ENCODE assay signal across 1 cellular context in the genomic region with DNA sequence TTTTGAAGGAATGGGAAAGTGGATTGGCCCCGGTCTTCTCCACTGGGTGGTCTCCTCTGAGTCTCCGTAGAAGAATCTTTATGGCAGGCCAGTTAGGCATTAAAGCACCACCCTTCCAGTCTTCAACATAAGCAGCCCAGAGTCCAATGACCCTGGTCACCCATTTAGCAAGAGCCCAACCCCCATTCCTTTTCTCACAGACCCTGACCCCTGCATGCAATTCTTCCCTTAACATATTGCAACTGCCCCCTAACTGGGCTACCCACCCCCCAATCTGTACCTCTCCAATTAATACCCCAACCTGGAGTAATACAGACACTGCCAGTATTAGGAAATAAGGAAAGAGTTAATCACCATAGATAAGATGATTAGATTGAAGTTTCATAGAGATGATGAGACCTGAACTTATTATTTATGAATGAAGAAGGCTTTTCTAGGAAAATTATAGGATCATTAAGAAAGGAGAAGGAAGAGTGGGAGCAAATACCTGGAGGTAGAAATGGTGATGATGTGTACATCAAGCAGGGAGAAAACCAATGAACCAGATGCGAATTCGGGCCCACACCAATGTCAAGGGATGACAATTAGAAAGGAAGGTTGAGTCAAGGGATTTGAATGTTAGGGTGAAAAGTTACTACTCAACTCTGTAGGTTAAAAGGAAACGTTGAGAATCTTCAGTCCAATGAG.
A peak's percentile ranks its signal among the peaks of the same experiment; 100 is the strongest.
TF ChIP-seq lines count a peak whose summit lies in the region.

No MANE protein-coding gene starts in this region.

TF ChIP-seq in endothelial cell of umbilical vein, 7 proteins besides CTCF, POLR2A, EP300 and RAD21:
- TF ChIP-seq MYC (IDR thresholded peaks at IDR 0.05; ENCODE audit: low read depth, low read length) (no peak), EZH2 (IDR thresholded peaks at IDR 0.05; ENCODE audit: borderline replicate concordance, low read depth, low read length, severe bottlenecking) (no peak), GATA2 (IDR thresholded peaks at IDR 0.05; ENCODE audit: insufficient read depth, insufficient read length, low read depth, low read length) (no peak), JUN (IDR thresholded peaks at IDR 0.05; ENCODE audit: borderline replicate concordance, insufficient read depth, insufficient read length, low read depth) (no peak), POLR2AphosphoS5 (IDR thresholded peaks at IDR 0.05; ENCODE audit: insufficient read depth, low read depth, low read length) (peak; percentile 12)
TF ChIP-seq in endothelial cell of umbilical vein: peak in this region for 1.
